In genomic region chr4:185470503-185471195, GRCh38 we compare ENCODE assay signal across 8 cellular contexts. TPM values are rescaled to one million over a fixed set of nuclear protein-coding genes. Genes with fewer than 3 reads are reported as not detected.
A peak's percentile ranks its signal among the peaks of the same experiment; 100 is the strongest.
DNase-seq lines count a peak whose midpoint lies in the region; ATAC-seq and TF ChIP-seq lines count a peak whose summit lies in the region.

No MANE protein-coding gene starts in this region.

- H3K9me3 ChIP-seq in muscle layer of duodenum (ENCODE audit: control insufficient read depth in 1 of 2, low read length in 2 of 2) (no peaks in the 10 kb centered on the region), thyroid gland (no peaks in the 10 kb centered on the region)

- no peak overlapping the region for H3K27ac ChIP-seq in muscle layer of duodenum (ENCODE audit: low read length)
- H3K27ac ChIP-seq in thyroid gland = peak overlapping the region; percentile 58 to 76 (median 75)

- intact Hi-C loops in thyroid gland (cut with DNase I) = loop anchor here (5.0 kb wide), 1 partner anchor 127 kb away; no protein-coding TSS in a partner anchor

- peak in 1 of 2 donors; percentile 27 for TF ChIP-seq POLR2A in thyroid gland (IDR thresholded peaks at IDR 0.05)

- H3K4me3 ChIP-seq in AG10803 (ENCODE audit: low read length) = peak overlapping the region; percentile 69
- H3K4me3 ChIP-seq in muscle layer of duodenum (ENCODE audit: low read depth in 1 of 2, low read length in 2 of 2) = peak overlapping the region; percentile 73 to 83
- H3K4me3 ChIP-seq in thyroid gland (replicated peaks in 1 of 3) = peak overlapping the region; percentile 47 to 64 (median 47)

- ATAC-seq in GM18511 (IDR thresholded peaks at IDR 0.05; ENCODE audit: unreplicated experiment) (peak; percentile 16), esophagus mucosa (peak; percentile 36)

- DNase-seq in AG10803 (ENCODE audit: low read depth) (peak; percentile 12), NCI-H1105 (lab: John Stamatoyannopoulos, UW) (peak; percentile 48), activated T-cell treated with anti-CD3 and anti-CD28 coated beads for 4 hours (peak; percentile 13), thyroid gland (peak; percentile 81), middle frontal gyrus (ENCODE audit: extremely low spot score, low spot score) (no peak)

- H3K4me1 ChIP-seq in muscle layer of duodenum (ENCODE audit: control insufficient read depth in 1 of 2, insufficient read depth in 2 of 2, low read length in 2 of 2) (no peaks in the 10 kb centered on the region), thyroid gland (peaks cover 6 to 12% of the 10 kb centered on the region in 2 donors)

- no peaks in the 10 kb centered on the region for H3K27me3 ChIP-seq in muscle layer of duodenum (ENCODE audit: low read depth, low read length)
- no peaks in the 10 kb centered on the region for H3K27me3 ChIP-seq in thyroid gland

- no peaks in the 10 kb centered on the region for H3K36me3 ChIP-seq in muscle layer of duodenum (ENCODE audit: control insufficient read depth in 1 of 2, insufficient read depth in 2 of 2, low read length in 2 of 2)
- H3K36me3 ChIP-seq in thyroid gland = no peaks in the 10 kb centered on the region

- 2 to 5% methylated on average over 23 to 24 of the region's 41 CpGs for WGBS in thyroid gland, 2 donors

- TF ChIP-seq CTCF in AG10803 (conservative IDR thresholded peaks at IDR 0.05; ENCODE audit: low read length) (no peak), thyroid gland (IDR thresholded peaks at IDR 0.05) (peak in 1 of 6 experiments; percentile 3)

RNA-seq across cellular contexts. Expression of gene CCDC110, which starts 0.9 kb away (rescaled TPM):
- total RNA-seq in esophagus mucosa (0.20 TPM), thyroid gland (10 to 100 TPM in 2 of 4 donors, 1 to 10 TPM in 2; 6.8 to 22.1 (median 10.4) TPM)

RNA-seq across cellular contexts. Expression of gene UFSP2, which starts 44.9 kb away (rescaled TPM):
- total RNA-seq in esophagus mucosa (28.3 TPM), thyroid gland (10 to 100 TPM; 44.1 to 59.5 (median 53.4) TPM)
